19 cellular contexts compared by ENCODE assay signal in the genomic region with DNA sequence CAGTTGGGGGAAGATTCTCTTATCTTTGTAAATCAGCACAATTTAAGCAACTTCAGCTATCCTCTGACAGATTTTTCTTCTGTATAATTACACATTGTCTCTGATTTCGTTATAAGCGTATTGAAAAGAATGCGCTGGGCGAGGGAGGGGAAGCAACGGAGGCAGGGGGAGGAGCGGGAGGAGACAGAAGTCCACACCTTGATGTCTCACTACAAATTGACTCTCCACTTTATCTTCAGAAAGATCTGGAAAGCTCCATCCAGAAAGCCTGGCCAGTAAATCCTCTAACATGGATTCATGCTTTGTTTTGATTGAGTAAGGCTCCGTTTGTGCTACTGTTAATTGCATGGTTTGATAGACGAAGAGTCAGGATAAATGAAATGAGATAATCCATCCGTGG.
"Had no signal": no experiment of that assay in that cellular context is flagged by ENCODE, and none has a peak within 500 bp of the region (broad histone marks: within the 10 kb centered on the region; RNA-seq: fewer than 3 reads in every experiment).

No MANE protein-coding gene starts in this region.

- H3K36me3 ChIP-seq: adrenal gland, neutrophil, thyroid gland, uterus had no signal

- H3K4me1 Mint-ChIP-seq: activated naive CD4-positive, alpha-beta T cell treated with anti-CD3 and anti-CD28 coated beads, Interleukin-2, amount 50 U/mL, for 24 hours; stimulated activated memory B cell treated with anti-CD40 and anti-IgM and Interleukin-4, amounts not matched to agents 10 μg/mL and 1 μg/mL and 100 μg/mL, for 72 hours; T-cell had no signal

- H3K4me1 ChIP-seq: adrenal gland, body of pancreas, parathyroid adenoma, thyroid gland, uterus had no signal

- DNase-seq: activated CD4-positive, CD25-positive, alpha-beta regulatory T cell treated with anti-CD3 and anti-CD28 coated beads, Interleukin-2, amount 50 U/mL, for 72 hours; adrenal gland; body of pancreas; caudate nucleus; foreskin fibroblast; left cardiac atrium; naive thymus-derived CD8-positive, alpha-beta T cell; stimulated activated CD4-positive, alpha-beta T cell treated with anti-CD3 and anti-CD28 coated beads, Interleukin-12 subunit alpha, Interleukin-12 subunit beta, amount 100 ng/mL, for 4 hours; T-cell; T-helper 9 cell; thyroid gland; uterus had no signal

- H3K27ac Mint-ChIP-seq: activated naive CD4-positive, alpha-beta T cell treated with anti-CD3 and anti-CD28 coated beads, Interleukin-2, amount 50 U/mL, for 24 hours; activated T-helper 2 cell treated with anti-CD3 and anti-CD28 coated beads, Interferon-gamma antibody, Interleukin-2, Interleukin-4, amounts not matched to agents 10 μg/mL and 5 μg/mL and 100 μg/mL, durations not matched to agents 14 hours and 24 hours and 36 hours; naive thymus-derived CD8-positive, alpha-beta T cell; stimulated activated memory B cell treated with anti-CD40 and anti-IgM and Interleukin-4, amounts not matched to agents 10 μg/mL and 1 μg/mL and 100 μg/mL, for 72 hours; T-cell had no signal

- H3K79me2 ChIP-seq: parathyroid adenoma had no signal

- H3K4me3 Mint-ChIP-seq: activated naive CD4-positive, alpha-beta T cell treated with anti-CD3 and anti-CD28 coated beads, Interleukin-2, amount 50 U/mL, for 24 hours; naive thymus-derived CD8-positive, alpha-beta T cell; stimulated activated memory B cell treated with anti-CD40 and anti-IgM and Interleukin-4, amounts not matched to agents 10 μg/mL and 1 μg/mL and 100 μg/mL, for 72 hours; T-cell had no signal

- H3K27me3 Mint-ChIP-seq: activated naive CD4-positive, alpha-beta T cell treated with anti-CD3 and anti-CD28 coated beads, Interleukin-2, amount 50 U/mL, for 24 hours had no signal

- FAIRE-seq: endothelial cell of umbilical vein had no signal

- ATAC-seq: body of pancreas; left cardiac atrium; naive thymus-derived CD8-positive, alpha-beta T cell; stimulated activated memory B cell treated with anti-CD40 and anti-IgM and Interleukin-4, amounts not matched to agents 10 μg/mL and 1 μg/mL and 100 μg/mL, for 72 hours; T-cell had no signal

- H3K9ac ChIP-seq: parathyroid adenoma had no signal

- H3K27ac ChIP-seq: adrenal gland, body of pancreas, neutrophil, parathyroid adenoma, thyroid gland, uterus had no signal

- H3K9me3 ChIP-seq: neutrophil, thyroid gland, uterus had no signal

- H2AFZ ChIP-seq: parathyroid adenoma had no signal

- H3K27me3 ChIP-seq: adrenal gland, body of pancreas, neutrophil, thyroid gland, uterus had no signal

- H3K4me3 ChIP-seq: adrenal gland, body of pancreas, lung, thyroid gland, uterus had no signal
